In genomic region chr3:143482106-143483088, GRCh38 we compare ENCODE assay signal across 19 cellular contexts.
DNase-seq lines count a peak whose midpoint lies in the region; ATAC-seq, FAIRE-seq and TF ChIP-seq lines count a peak whose summit lies in the region.
"Had no signal": no experiment of that assay in that cellular context is flagged by ENCODE, and none has a peak within 500 bp of the region (broad histone marks: within the 10 kb centered on the region; RNA-seq: fewer than 3 reads in every experiment).

No MANE protein-coding gene starts in this region.

- no peak for TF ChIP-seq POLR2A in GM12891 (IDR thresholded peaks at IDR 0.05; ENCODE audit: low read depth, low read length)

- H3K9me3 ChIP-seq in OCI-LY1 (ENCODE audit: low read length) (no peaks in the 10 kb centered on the region), fibroblast of lung (ENCODE audit: control insufficient read depth, insufficient read depth, low read depth, low read length) (no peaks in the 10 kb centered on the region)
- H3K9me3 ChIP-seq: BE2C, uterus had no signal

- H3K9me2 ChIP-seq in OCI-LY1 (ENCODE audit: low read depth, low read length), result no peaks in the 10 kb centered on the region

- H3F3A ChIP-seq in OCI-LY1 (ENCODE audit: insufficient read depth, low read length), result no peaks in the 10 kb centered on the region

- H3K36me3 ChIP-seq in OCI-LY1 (ENCODE audit: insufficient read depth, low read length), result no peaks in the 10 kb centered on the region
- H3K36me3 ChIP-seq in fibroblast of lung (ENCODE audit: control insufficient read depth, insufficient read depth, low read length), result no peaks in the 10 kb centered on the region
- H3K36me3 ChIP-seq: BE2C, uterus, WERI-Rb-1 had no signal

- H3K4me3 ChIP-seq in OCI-LY1 (ENCODE audit: low read depth, low read length, poor library complexity, severe bottlenecking), result no peak overlapping the region
- no peak overlapping the region for H3K4me3 ChIP-seq in fibroblast of lung (replicated peaks in 1 of 4; ENCODE audit: control extremely low read depth in 1 of 4, insufficient read depth in 1 of 4, low read depth in 3 of 4, low read length in 4 of 4)
- H3K4me3 ChIP-seq in retinal pigment epithelial cell (ENCODE audit: low read length), result no peak overlapping the region
- H3K4me3 ChIP-seq: uterus had no signal

- FAIRE-seq in GM12891 (lab: Jason Lieb, UNC), result peak; percentile 76

- H3K9ac ChIP-seq in OCI-LY1 (ENCODE audit: low read length) (no peak overlapping the region), fibroblast of lung (ENCODE audit: insufficient read depth, low read length) (no peak overlapping the region)
- H3K9ac ChIP-seq: KMS-11 had no signal

- H2AFZ ChIP-seq in OCI-LY1 (ENCODE audit: low read length), result no peak overlapping the region
- H2AFZ ChIP-seq in fibroblast of lung (ENCODE audit: low read length), result no peak overlapping the region

- H3K4me2 ChIP-seq in OCI-LY1 (ENCODE audit: low read length) (no peak overlapping the region), fibroblast of lung (ENCODE audit: extremely low read depth, insufficient read depth, low read length) (no peak overlapping the region)
- H3K4me2 ChIP-seq: KMS-11 had no signal

- TF ChIP-seq CTCF in OCI-LY1 (IDR thresholded peaks at IDR 0.05; ENCODE audit: low read length), result no peak
- TF ChIP-seq CTCF in fibroblast of lung (conservative IDR thresholded peaks at IDR 0.05 in 1 of 2, IDR thresholded peaks at IDR 0.05 in 1 of 2; ENCODE audit: low read depth in 1 of 2, low read length in 2 of 2), result no peak
- no peak for TF ChIP-seq CTCF in retinal pigment epithelial cell (conservative IDR thresholded peaks at IDR 0.05; ENCODE audit: low read depth, low read length)

- H3K79me2 ChIP-seq in OCI-LY1 (ENCODE audit: insufficient read depth, low read length), result no peaks in the 10 kb centered on the region
- no peaks in the 10 kb centered on the region for H3K79me2 ChIP-seq in fibroblast of lung (ENCODE audit: control insufficient read depth, insufficient read depth, low read length)

- H3K27me3 ChIP-seq in OCI-LY1 (ENCODE audit: insufficient read depth, low read length) (no peaks in the 10 kb centered on the region), fibroblast of lung (ENCODE audit: control insufficient read depth, insufficient read depth, low read length) (no peaks in the 10 kb centered on the region)
- H3K27me3 ChIP-seq: BE2C, uterus had no signal

- peaks cover 49% of the 10 kb centered on the region for H3K4me1 ChIP-seq in OCI-LY1 (ENCODE audit: insufficient read depth, low read length, severe bottlenecking)
- H3K4me1 ChIP-seq in fibroblast of lung (ENCODE audit: control insufficient read depth, extremely low read depth, insufficient read depth, low read length), result no peaks in the 10 kb centered on the region
- H3K4me1 ChIP-seq: BE2C, uterus had no signal

- H3K27ac ChIP-seq in OCI-LY1 (ENCODE audit: low read depth, low read length, poor library complexity, severe bottlenecking) (peak overlapping the region; percentile 34), fibroblast of lung (ENCODE audit: insufficient read depth, low read length) (no peak overlapping the region)
- H3K27ac ChIP-seq: HL-60, KMS-11, uterus, WERI-Rb-1 had no signal

- ATAC-seq in GM19324 (IDR thresholded peaks at IDR 0.05; ENCODE audit: low FRiP score, unreplicated experiment), result no peak
- no peak for ATAC-seq in GM18861 (IDR thresholded peaks at IDR 0.05; ENCODE audit: unreplicated experiment)
- no peak for ATAC-seq in GM21526 (IDR thresholded peaks at IDR 0.05; ENCODE audit: low FRiP score, unreplicated experiment)
- no peak for ATAC-seq in HG02763 (IDR thresholded peaks at IDR 0.05; ENCODE audit: unreplicated experiment)
- ATAC-seq: PC-3, sciatic nerve had no signal

- H4K20me1 ChIP-seq in OCI-LY1 (ENCODE audit: insufficient read depth, low read length) (no peaks in the 10 kb centered on the region), fibroblast of lung (ENCODE audit: control insufficient read depth, extremely low read depth, insufficient read depth, low read length) (no peaks in the 10 kb centered on the region)

- DNase-seq in GM12891 (ENCODE audit: insufficient read length, low spot score) (no peak), fibroblast of lung (ENCODE audit: low read depth in 2 of 2) (peak; percentile 31 to 46), retinal pigment epithelial cell (ENCODE audit: low read depth) (peak; percentile 42)
- DNase-seq: BE2C; dermis blood vessel endothelial cell; NCI-H1436; NCI-H510A; PC-3; stimulated activated CD4-positive, alpha-beta T cell treated with anti-CD3 and anti-CD28 coated beads, Interleukin-4, amount 100 ng/mL, for 24 hours; uterus; WERI-Rb-1 had no signal

TF ChIP-seq in GM12891, 5 proteins besides CTCF, POLR2A, EP300 and RAD21:
- TF ChIP-seq PAX5 (IDR thresholded peaks at IDR 0.05; ENCODE audit: insufficient read depth, low read length, severe bottlenecking) (no peak), POLR2AphosphoS5 (IDR thresholded peaks at IDR 0.05; ENCODE audit: low read depth, low read length) (no peak), SPI1 (IDR thresholded peaks at IDR 0.05; ENCODE audit: low read depth, low read length) (peak; percentile 71)
